Comparison of ENCODE assay signal across 15 cellular contexts in genomic region chr12:122743895-122744525, GRCh38. TPM values are rescaled to one million over a fixed set of nuclear protein-coding genes. Genes with fewer than 3 reads are reported as not detected.
"Had no signal": no experiment of that assay in that cellular context is flagged by ENCODE, and none has a peak within 500 bp of the region (broad histone marks: within the 10 kb centered on the region; RNA-seq: fewer than 3 reads in every experiment).

No MANE protein-coding gene starts in this region.

- H3K9me3 ChIP-seq: adrenal gland, colonic mucosa, heart left ventricle had no signal

- H3K36me3 ChIP-seq: adrenal gland, colonic mucosa, heart left ventricle had no signal

- DNase-seq: activated CD4-positive, alpha-beta T cell treated with anti-CD3 and anti-CD28 coated beads for 36 hours; activated CD8-positive, alpha-beta memory T cell treated with anti-CD3 and anti-CD28 coated beads, Interleukin-2, amount 50 U/mL, for 48 hours; activated CD8-positive, alpha-beta T cell treated with anti-CD3 and anti-CD28 coated beads for 36 hours; activated naive CD4-positive, alpha-beta T cell treated with anti-CD3 and anti-CD28 coated beads, Interleukin-2, amount 10 ng/mL, durations not matched to agents 7 days and 5 days; colonic mucosa; effector CD8-positive, alpha-beta T cell; T1000 had no signal

- H3K27me3 ChIP-seq: adrenal gland, colonic mucosa, heart left ventricle had no signal

- H3K27ac ChIP-seq: adrenal gland, colonic mucosa, heart left ventricle, VCaP had no signal

- H3K4me1 ChIP-seq: adrenal gland, colonic mucosa, heart left ventricle had no signal

- H3K4me3 ChIP-seq: adrenal gland, colonic mucosa, heart left ventricle had no signal

- ATAC-seq: activated CD4-positive, alpha-beta T cell treated with anti-CD3 and anti-CD28 coated beads for 36 hours; activated CD8-positive, alpha-beta T cell treated with anti-CD3 and anti-CD28 coated beads for 36 hours; right cardiac atrium; T-cell had no signal

RNA-seq across cellular contexts. Expression of gene HCAR3, which starts 27.4 kb away (rescaled TPM):
- total RNA-seq: activated CD8-positive, alpha-beta T cell treated with anti-CD3 and anti-CD28 coated beads for 36 hours; frontal cortex; right cardiac atrium; T-cell had no signal
- polyA plus RNA-seq: fibroblast of lung had no signal

RNA-seq across cellular contexts. Expression of gene HCAR2, which starts 40.9 kb away (rescaled TPM):
- total RNA-seq: activated CD4-positive, alpha-beta T cell treated with anti-CD3 and anti-CD28 coated beads for 36 hours; activated CD8-positive, alpha-beta T cell treated with anti-CD3 and anti-CD28 coated beads for 36 hours; temporal lobe had no signal
- polyA plus RNA-seq: fibroblast of lung had no signal
